In the genomic region with DNA sequence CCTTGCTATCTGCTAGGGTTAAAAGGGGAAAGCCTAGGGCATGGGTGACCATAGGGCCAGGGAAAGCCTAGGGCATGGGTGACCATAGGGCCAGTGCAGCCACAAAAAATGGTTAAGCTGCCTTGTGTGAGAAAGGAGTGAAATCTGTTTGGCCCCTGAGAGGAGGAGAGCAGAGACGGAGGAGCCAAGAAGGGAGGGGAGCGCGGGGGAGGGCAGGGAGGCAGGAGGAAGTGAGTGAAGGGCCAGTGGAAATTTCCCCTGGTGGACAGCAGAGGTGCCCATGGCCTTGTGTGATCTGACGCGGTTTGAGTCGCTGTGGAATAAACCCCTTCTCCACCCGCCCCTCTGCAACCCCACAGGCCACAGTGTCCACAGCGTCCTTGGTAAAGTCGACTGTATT, we compare ENCODE assay signal across 1 cellular context.
TF ChIP-seq lines count a peak whose summit lies in the region.

No MANE protein-coding gene starts in this region.

TF ChIP-seq in K562, 482 proteins besides CTCF, POLR2A, EP300 and RAD21:
- no peak for TF ChIP-seq CEBPB (tag; IDR thresholded peaks at IDR 0.05)
- no peak for TF ChIP-seq CREB3L1 (IDR thresholded peaks at IDR 0.05; ENCODE audit: borderline replicate concordance, low read depth)
- TF ChIP-seq EGR1 (conservative IDR thresholded peaks at IDR 0.05): peak; percentile 44; the same call in 1 of the 2 replicates
- TF ChIP-seq SPI1 (IDR thresholded peaks at IDR 0.05; ENCODE audit: borderline replicate concordance, low read depth, low read length): peak; percentile 38; the same call in 1 of the 2 replicates
- TF ChIP-seq, protein P1, sequence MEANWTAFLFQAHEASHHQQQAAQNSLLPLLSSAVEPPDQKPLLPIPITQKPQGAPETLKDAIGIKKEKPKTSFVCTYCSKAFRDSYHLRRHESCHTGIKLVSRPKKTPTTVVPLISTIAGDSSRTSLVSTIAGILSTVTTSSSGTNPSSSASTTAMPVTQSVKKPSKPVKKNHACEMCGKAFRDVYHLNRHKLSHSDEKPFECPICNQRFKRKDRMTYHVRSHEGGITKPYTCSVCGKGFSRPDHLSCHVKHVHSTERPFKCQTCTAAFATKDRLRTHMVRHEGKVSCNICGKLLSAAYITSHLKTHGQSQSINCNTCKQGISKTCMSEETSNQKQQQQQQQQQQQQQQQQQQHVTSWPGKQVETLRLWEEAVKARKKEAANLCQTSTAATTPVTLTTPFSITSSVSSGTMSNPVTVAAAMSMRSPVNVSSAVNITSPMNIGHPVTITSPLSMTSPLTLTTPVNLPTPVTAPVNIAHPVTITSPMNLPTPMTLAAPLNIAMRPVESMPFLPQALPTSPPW (CRISPR knock-in tag; IDR thresholded peaks at IDR 0.05): peak; percentile 63
- TF ChIP-seq, protein P2, sequence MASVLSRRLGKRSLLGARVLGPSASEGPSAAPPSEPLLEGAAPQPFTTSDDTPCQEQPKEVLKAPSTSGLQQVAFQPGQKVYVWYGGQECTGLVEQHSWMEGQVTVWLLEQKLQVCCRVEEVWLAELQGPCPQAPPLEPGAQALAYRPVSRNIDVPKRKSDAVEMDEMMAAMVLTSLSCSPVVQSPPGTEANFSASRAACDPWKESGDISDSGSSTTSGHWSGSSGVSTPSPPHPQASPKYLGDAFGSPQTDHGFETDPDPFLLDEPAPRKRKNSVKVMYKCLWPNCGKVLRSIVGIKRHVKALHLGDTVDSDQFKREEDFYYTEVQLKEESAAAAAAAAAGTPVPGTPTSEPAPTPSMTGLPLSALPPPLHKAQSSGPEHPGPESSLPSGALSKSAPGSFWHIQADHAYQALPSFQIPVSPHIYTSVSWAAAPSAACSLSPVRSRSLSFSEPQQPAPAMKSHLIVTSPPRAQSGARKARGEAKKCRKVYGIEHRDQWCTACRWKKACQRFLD (CRISPR knock-in tag; IDR thresholded peaks at IDR 0.05): no peak
- no peak for TF ChIP-seq ARNT (IDR thresholded peaks at IDR 0.05)
- no peak for TF ChIP-seq ZNF232 (CRISPR knock-in tag; IDR thresholded peaks at IDR 0.05)
- TF ChIP-seq ZNF263 (CRISPR knock-in tag; IDR thresholded peaks at IDR 0.05; ENCODE audit: borderline replicate concordance): peak; percentile 54; the same call in 1 of the 2 replicates
TF ChIP-seq in K562: peak in this region for 4.
